9 cellular contexts compared by ENCODE assay signal in genomic region chr3:42051384-42052131, GRCh38. TPM values are rescaled to one million over a fixed set of nuclear protein-coding genes. Genes with fewer than 3 reads are reported as not detected.
DNase-seq lines count a peak whose midpoint lies in the region; ATAC-seq and TF ChIP-seq lines count a peak whose summit lies in the region.
"Had no signal": no experiment of that assay in that cellular context is flagged by ENCODE, and none has a peak within 500 bp of the region (broad histone marks: within the 10 kb centered on the region; RNA-seq: fewer than 3 reads in every experiment).

No MANE protein-coding gene starts in this region.

- no peaks in the 10 kb centered on the region for H3K27me3 ChIP-seq in HUES48 (ENCODE audit: control insufficient read depth, insufficient read depth, low read length)
- H3K27me3 ChIP-seq in spleen (replicated peaks in 1 of 7), result no peaks in the 10 kb centered on the region

- H3K4me1 ChIP-seq in HUES48 (ENCODE audit: control insufficient read depth, insufficient read depth, low read length), result peaks cover 36% of the 10 kb centered on the region
- H3K4me1 ChIP-seq in spleen, result peaks cover 5 to 91% (median 42%) of the 10 kb centered on the region in 6 donors

- no peaks in the 10 kb centered on the region for H3K36me3 ChIP-seq in HUES48 (ENCODE audit: control insufficient read depth, insufficient read depth, low read length)
- no peaks in the 10 kb centered on the region for H3K36me3 ChIP-seq in spleen

- ATAC-seq in GM19455 (IDR thresholded peaks at IDR 0.05; ENCODE audit: unreplicated experiment), result peak; percentile 28
- no peak for ATAC-seq in HG02938 (IDR thresholded peaks at IDR 0.05; ENCODE audit: unreplicated experiment)

- peak; percentile 88 for DNase-seq in fibroblast of the aortic adventitia (ENCODE audit: low read depth)
- no peak for DNase-seq in spleen
- DNase-seq in activated gamma-delta T cell treated with Interleukin-2 at 50 U/mL for 16 hours, result no peak
- no peak for DNase-seq in GF-D8 (lab: John Stamatoyannopoulos, UW)
- no peak for DNase-seq in NCI-H524 (lab: John Stamatoyannopoulos, UW)
- DNase-seq: GDM1 had no signal

- WGBS in spleen, 5 donors, result 77 to 84% (median 79%) methylated on average over 4 of the region's 4 CpGs

- peak overlapping the region; percentile 29 for H3K27ac ChIP-seq in HUES48 (ENCODE audit: low read depth, low read length)
- peak overlapping the region in 5 of 8 donors; percentile 20 to 59 (median 45) for H3K27ac ChIP-seq in spleen

- no peak overlapping the region for H3K4me3 ChIP-seq in HUES48 (ENCODE audit: low read depth, low read length)
- H3K4me3 ChIP-seq in fibroblast of the aortic adventitia (ENCODE audit: low read depth, low read length), result no peak overlapping the region
- H3K4me3 ChIP-seq in spleen, result no peak overlapping the region

- intact Hi-C loops in spleen (cut with DNase I; ENCODE audit: low total_unique reads), result no loop called here

- no peak overlapping the region for H3K9ac ChIP-seq in HUES48 (ENCODE audit: low read depth, low read length)

- no peak for TF ChIP-seq POLR2A in spleen (IDR thresholded peaks at IDR 0.05)

- no peak for TF ChIP-seq CTCF in fibroblast of the aortic adventitia (IDR thresholded peaks at IDR 0.05; ENCODE audit: insufficient read depth, low read length)
- TF ChIP-seq CTCF in spleen (IDR thresholded peaks at IDR 0.05 in 8 of 11, conservative IDR thresholded peaks at IDR 0.05 in 3 of 11), result no peak

- H3K9me3 ChIP-seq in HUES48 (ENCODE audit: control insufficient read depth, insufficient read depth, low read length) (no peaks in the 10 kb centered on the region), spleen (no peaks in the 10 kb centered on the region)

RNA-seq across cellular contexts. Expression of gene TRAK1, which starts 39.6 kb away (rescaled TPM):
- total RNA-seq in fibroblast of the aortic adventitia (ENCODE audit: low replicate concordance), result 23.2 and 51.6 TPM in 2 replicates
- 10 to 100 TPM; 43.5 to 60.0 (median 49.0) TPM for total RNA-seq in spleen
- polyA plus RNA-seq in spleen, result 10 to 100 TPM; 15.4 to 20.0 (median 17.1) TPM
